ENCODE assay signal across 2 cellular contexts in the genomic region with DNA sequence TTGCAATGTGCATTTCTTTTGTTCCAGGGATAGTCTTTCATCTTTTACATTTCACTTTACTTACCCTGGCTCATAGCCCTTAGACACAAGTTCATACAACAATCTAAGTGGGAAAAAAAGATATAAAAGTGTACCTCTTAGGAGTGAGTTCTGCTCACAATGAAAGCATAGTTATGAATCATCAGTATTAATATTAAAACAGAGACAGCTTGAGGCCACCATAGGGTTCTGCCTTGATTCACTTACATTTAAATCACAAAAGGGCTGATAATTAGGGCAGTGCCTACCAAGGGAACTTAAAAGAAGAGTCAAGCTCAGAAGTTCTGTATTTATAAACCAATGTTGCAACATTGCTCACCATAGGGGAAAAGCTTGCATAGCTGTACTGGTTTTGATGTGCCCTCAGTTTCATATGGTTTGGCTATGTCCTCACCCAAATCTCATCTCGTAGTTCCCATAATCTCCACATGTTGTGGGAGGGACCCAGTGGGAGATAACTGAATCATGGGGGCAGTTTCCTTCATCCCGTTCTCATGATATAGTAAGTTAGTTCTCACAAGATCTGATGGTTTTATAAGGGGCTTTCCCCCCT.
TF ChIP-seq lines count a peak whose summit lies in the region.

No MANE protein-coding gene starts in this region.

TF ChIP-seq in IMR-90, 13 proteins besides CTCF, POLR2A, EP300 and RAD21:
- TF ChIP-seq CEBPB (IDR thresholded peaks at IDR 0.05; ENCODE audit: low read depth, low read length) (peak; percentile 50; the same call in 1 of the 2 replicates), RCOR1 (IDR thresholded peaks at IDR 0.05; ENCODE audit: insufficient replicate concordance, low read length) (no peak), MAFK (IDR thresholded peaks at IDR 0.05; ENCODE audit: low read depth, low read length) (no peak)
- TF ChIP-seq, protein P1, sequence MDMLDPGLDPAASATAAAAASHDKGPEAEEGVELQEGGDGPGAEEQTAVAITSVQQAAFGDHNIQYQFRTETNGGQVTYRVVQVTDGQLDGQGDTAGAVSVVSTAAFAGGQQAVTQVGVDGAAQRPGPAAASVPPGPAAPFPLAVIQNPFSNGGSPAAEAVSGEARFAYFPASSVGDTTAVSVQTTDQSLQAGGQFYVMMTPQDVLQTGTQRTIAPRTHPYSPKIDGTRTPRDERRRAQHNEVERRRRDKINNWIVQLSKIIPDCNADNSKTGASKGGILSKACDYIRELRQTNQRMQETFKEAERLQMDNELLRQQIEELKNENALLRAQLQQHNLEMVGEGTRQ (IDR thresholded peaks at IDR 0.05; ENCODE audit: low read depth, low read length) = no peak

TF ChIP-seq in SK-N-SH, 30 proteins besides CTCF, POLR2A, EP300 and RAD21:
- TF ChIP-seq, protein P2, sequence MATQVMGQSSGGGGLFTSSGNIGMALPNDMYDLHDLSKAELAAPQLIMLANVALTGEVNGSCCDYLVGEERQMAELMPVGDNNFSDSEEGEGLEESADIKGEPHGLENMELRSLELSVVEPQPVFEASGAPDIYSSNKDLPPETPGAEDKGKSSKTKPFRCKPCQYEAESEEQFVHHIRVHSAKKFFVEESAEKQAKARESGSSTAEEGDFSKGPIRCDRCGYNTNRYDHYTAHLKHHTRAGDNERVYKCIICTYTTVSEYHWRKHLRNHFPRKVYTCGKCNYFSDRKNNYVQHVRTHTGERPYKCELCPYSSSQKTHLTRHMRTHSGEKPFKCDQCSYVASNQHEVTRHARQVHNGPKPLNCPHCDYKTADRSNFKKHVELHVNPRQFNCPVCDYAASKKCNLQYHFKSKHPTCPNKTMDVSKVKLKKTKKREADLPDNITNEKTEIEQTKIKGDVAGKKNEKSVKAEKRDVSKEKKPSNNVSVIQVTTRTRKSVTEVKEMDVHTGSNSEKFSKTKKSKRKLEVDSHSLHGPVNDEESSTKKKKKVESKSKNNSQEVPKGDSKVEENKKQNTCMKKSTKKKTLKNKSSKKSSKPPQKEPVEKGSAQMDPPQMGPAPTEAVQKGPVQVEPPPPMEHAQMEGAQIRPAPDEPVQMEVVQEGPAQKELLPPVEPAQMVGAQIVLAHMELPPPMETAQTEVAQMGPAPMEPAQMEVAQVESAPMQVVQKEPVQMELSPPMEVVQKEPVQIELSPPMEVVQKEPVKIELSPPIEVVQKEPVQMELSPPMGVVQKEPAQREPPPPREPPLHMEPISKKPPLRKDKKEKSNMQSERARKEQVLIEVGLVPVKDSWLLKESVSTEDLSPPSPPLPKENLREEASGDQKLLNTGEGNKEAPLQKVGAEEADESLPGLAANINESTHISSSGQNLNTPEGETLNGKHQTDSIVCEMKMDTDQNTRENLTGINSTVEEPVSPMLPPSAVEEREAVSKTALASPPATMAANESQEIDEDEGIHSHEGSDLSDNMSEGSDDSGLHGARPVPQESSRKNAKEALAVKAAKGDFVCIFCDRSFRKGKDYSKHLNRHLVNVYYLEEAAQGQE (IDR thresholded peaks at IDR 0.05; ENCODE audit: low read depth, low read length) = no peak
- TF ChIP-seq, protein P3, sequence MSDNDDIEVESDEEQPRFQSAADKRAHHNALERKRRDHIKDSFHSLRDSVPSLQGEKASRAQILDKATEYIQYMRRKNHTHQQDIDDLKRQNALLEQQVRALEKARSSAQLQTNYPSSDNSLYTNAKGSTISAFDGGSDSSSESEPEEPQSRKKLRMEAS (IDR thresholded peaks at IDR 0.05; ENCODE audit: low read depth) = no peak
- no peak for TF ChIP-seq EZH2phosphoT487 (IDR thresholded peaks at IDR 0.05; ENCODE audit: borderline replicate concordance, low read depth)
- TF ChIP-seq FOSL2 (IDR thresholded peaks at IDR 0.05; ENCODE audit: borderline replicate concordance, low read depth) = no peak
- TF ChIP-seq FOXM1 (IDR thresholded peaks at IDR 0.05; ENCODE audit: low read depth) = no peak
- no peak for TF ChIP-seq MXI1 (IDR thresholded peaks at IDR 0.05; ENCODE audit: low read depth, low read length)
- no peak for TF ChIP-seq SIN3A (IDR thresholded peaks at IDR 0.05; ENCODE audit: borderline replicate concordance, low read depth, low read length)
- TF ChIP-seq GABPA (IDR thresholded peaks at IDR 0.05; ENCODE audit: low read depth) = no peak
- TF ChIP-seq RCOR1 (IDR thresholded peaks at IDR 0.05; ENCODE audit: low read length) = no peak
- no peak for TF ChIP-seq SMC3 (IDR thresholded peaks at IDR 0.05; ENCODE audit: low read depth, low read length)
TF ChIP-seq in SK-N-SH: peak in this region for 0.
